17 cellular contexts compared by ENCODE assay signal in the genomic region with DNA sequence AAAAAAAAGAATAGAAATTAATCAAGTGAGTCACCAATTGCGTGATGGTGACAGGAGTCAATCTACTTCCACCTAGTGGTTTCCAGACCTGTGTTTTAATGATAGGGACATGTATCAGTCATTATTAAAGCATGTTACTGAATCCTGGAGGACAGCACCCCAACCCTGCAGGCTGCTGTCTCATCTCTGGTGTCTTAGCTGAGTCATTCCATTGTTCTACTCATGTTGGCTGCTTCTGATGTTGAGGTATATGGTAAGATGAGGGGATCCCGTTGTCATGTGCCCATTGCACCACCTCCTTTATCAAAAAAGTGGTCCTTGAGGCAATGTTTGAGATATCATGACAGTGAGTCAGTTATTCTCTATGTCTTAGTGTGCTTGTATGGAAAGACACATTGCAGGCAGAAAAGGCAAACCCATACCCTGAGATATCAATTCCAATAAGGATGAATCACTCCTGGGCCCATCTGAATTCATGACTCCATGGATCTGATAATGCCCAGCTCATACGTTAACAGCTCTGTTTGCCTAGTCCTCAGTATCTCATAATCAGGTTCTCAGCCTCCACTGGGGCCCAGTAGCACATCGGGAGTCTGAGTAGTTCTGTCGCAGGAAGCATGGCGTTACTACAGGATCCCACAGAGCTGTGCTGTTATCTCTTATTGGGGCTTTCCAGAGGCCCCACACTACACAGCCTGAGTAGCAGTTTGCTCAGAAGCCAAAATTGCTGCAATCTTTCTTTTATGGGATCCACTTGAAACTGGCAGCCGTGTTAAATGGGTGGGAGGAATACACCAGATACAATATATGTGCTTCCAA. TPM values are rescaled to one million over a fixed set of nuclear protein-coding genes. Genes with fewer than 3 reads are reported as not detected.
DNase-seq lines count a peak whose midpoint lies in the region; ATAC-seq and TF ChIP-seq lines count a peak whose summit lies in the region.
"Had no signal": no experiment of that assay in that cellular context is flagged by ENCODE, and none has a peak within 500 bp of the region (broad histone marks: within the 10 kb centered on the region; RNA-seq: fewer than 3 reads in every experiment).

No MANE protein-coding gene starts in this region.

- H4K20me1 ChIP-seq in PC-3 (ENCODE audit: low read length) (no peaks in the 10 kb centered on the region), osteoblast (ENCODE audit: insufficient read depth, low read length) (no peaks in the 10 kb centered on the region)
- H4K20me1 ChIP-seq: BLaER1 treated with 17β-estradiol and CSF1 and Interleukin-3, amounts not matched to agents 10 nM and 100 nM had no signal

- peak; percentile 20 for DNase-seq in stimulated activated CD4-positive, alpha-beta T cell treated with anti-CD3 and anti-CD28 coated beads, Interleukin-4, amount 100 ng/mL, for 24 hours
- no peak for DNase-seq in stimulated activated CD4-positive, alpha-beta T cell treated with anti-CD3 and anti-CD28 coated beads, Interleukin-2, amount 100 ng/mL, for 48 hours
- peak; percentile 91 for DNase-seq in PC-3
- DNase-seq in epithelial cell of prostate (ENCODE audit: low read depth, low spot score) = peak; percentile 44
- DNase-seq in osteoblast (ENCODE audit: insufficient read length, low spot score, missing footprints) = no peak
- no peak for DNase-seq in NCI-H526 treated with DMSO at 0.1 percent for 48 hours (lab: John Stamatoyannopoulos, UW)
- DNase-seq in NCI-H1436 (lab: John Stamatoyannopoulos, UW) = no peak
- DNase-seq: activated CD4-positive, alpha-beta T cell treated with anti-CD3 and anti-CD28 coated beads, Interleukin-2, amount 50 U/mL, for 4 hours; caudate nucleus; effector memory CD8-positive, alpha-beta T cell; foreskin melanocyte; GOT3; NCI-H82; SHP77; stimulated activated naive B cell treated with anti-CD40 and anti-IgM and Interleukin-4, amounts not matched to agents 10 μg/mL and 1 μg/mL and 100 μg/mL, for 72 hours had no signal

- CTCF ChIA-PET in PC-3 (lab: Charles Lee) = no interaction called here

- peak overlapping the region; percentile 25; the same call in 1 of the 2 replicates for H3K9ac ChIP-seq in PC-3 (ENCODE audit: low read length)
- H3K9ac ChIP-seq: BLaER1 treated with 17β-estradiol and CSF1 and Interleukin-3, amounts not matched to agents 10 nM and 100 nM had no signal

- peak; percentile 71 for ATAC-seq in PC-3
- ATAC-seq: effector memory CD8-positive, alpha-beta T cell had no signal

- H3K79me2 ChIP-seq in PC-3 (ENCODE audit: low read length) (no peaks in the 10 kb centered on the region), osteoblast (ENCODE audit: insufficient read depth, low read length) (no peaks in the 10 kb centered on the region)

- H2AFZ ChIP-seq in PC-3 (ENCODE audit: low read length) (no peak overlapping the region), osteoblast (ENCODE audit: low read length) (no peak overlapping the region)

- peaks cover 13% of the 10 kb centered on the region for H3F3A ChIP-seq in PC-3 (ENCODE audit: low read length, unreplicated experiment)

- H3K4me2 ChIP-seq in PC-3 (ENCODE audit: low read length) (peak overlapping the region; percentile 17), osteoblast (ENCODE audit: insufficient read depth, low read length) (no peak overlapping the region)
- H3K4me2 ChIP-seq: BLaER1 treated with 17β-estradiol and CSF1 and Interleukin-3, amounts not matched to agents 10 nM and 100 nM had no signal

- H3K9me3 ChIP-seq in PC-3 (ENCODE audit: low read length) (no peaks in the 10 kb centered on the region), osteoblast (ENCODE audit: low read depth, low read length) (no peaks in the 10 kb centered on the region)
- H3K9me3 ChIP-seq: BLaER1 treated with 17β-estradiol and CSF1 and Interleukin-3, amounts not matched to agents 10 nM and 100 nM had no signal

- 0 out of 2 replicates have a peak, but pooled peaks cover 8% of the 10 kb centered on the region for H3K9me2 ChIP-seq in PC-3 (replicated peaks; ENCODE audit: low read length)

- H3K27me3 ChIP-seq in PC-3 (ENCODE audit: low read length) = no peaks in the 10 kb centered on the region
- no peaks in the 10 kb centered on the region for H3K27me3 ChIP-seq in osteoblast (ENCODE audit: insufficient read depth, low read length)
- H3K27me3 ChIP-seq: BLaER1 treated with 17β-estradiol and CSF1 and Interleukin-3, amounts not matched to agents 10 nM and 100 nM had no signal

- TF ChIP-seq CTCF in PC-3 (conservative IDR thresholded peaks at IDR 0.05; ENCODE audit: low read depth, low read length) (0 out of 2 replicates have a peak, but pooled peaks have one; percentile 13), osteoblast (IDR thresholded peaks at IDR 0.05; ENCODE audit: extremely low read depth, low read depth, low read length) (no peak)

- H3K4me3 ChIP-seq in PC-3 (ENCODE audit: low read length) (no peak overlapping the region), osteoblast (ENCODE audit: insufficient read depth, low read length) (no peak overlapping the region)
- H3K4me3 ChIP-seq: BLaER1 treated with 17β-estradiol and CSF1 and Interleukin-3, amounts not matched to agents 10 nM and 100 nM; lung had no signal

- intact Hi-C loops in PC-3 (cut with micrococcal nuclease) = no loop called here

- H3K4me1 ChIP-seq in PC-3 (ENCODE audit: insufficient read depth, low read length) (peaks cover 25% of the 10 kb centered on the region), osteoblast (ENCODE audit: insufficient read depth, low read length) (no peaks in the 10 kb centered on the region)
- H3K4me1 ChIP-seq: BLaER1 treated with 17β-estradiol and CSF1 and Interleukin-3, amounts not matched to agents 10 nM and 100 nM had no signal

- BruUV-seq in PC-3 (replicated peaks; lab: Mats Ljungman, UMichigan) = no TSS peak

- peak overlapping the region; percentile 81 for H3K27ac ChIP-seq in PC-3 (ENCODE audit: low read length)
- H3K27ac ChIP-seq in epithelial cell of prostate = peak overlapping the region; percentile 52
- H3K27ac ChIP-seq in osteoblast (ENCODE audit: low read depth, low read length) = no peak overlapping the region
- H3K27ac ChIP-seq: BLaER1 treated with 17β-estradiol and CSF1 and Interleukin-3, amounts not matched to agents 10 nM and 100 nM had no signal

- peaks cover 7% of the 10 kb centered on the region for H3K36me3 ChIP-seq in PC-3 (ENCODE audit: low read depth, low read length)
- H3K36me3 ChIP-seq in osteoblast (ENCODE audit: insufficient read depth, low read length) = peaks cover 3% of the 10 kb centered on the region

- POLR2A ChIA-PET in PC-3 (lab: Charles Lee; ENCODE audit: unreplicated experiment) = interaction anchor here (0.5 kb wide), 1 partner anchor 202 kb away, joined by 22 read pairs; the partner anchor contains the start of gene TMEM267

RNA-seq across cellular contexts. Expression of gene HMGCS1, which starts 31.2 kb away (rescaled TPM):
- 31.4 and 39.7 TPM in 2 replicates for total RNA-seq in PC-3 (2014; rRNA removed)
- total RNA-seq in osteoblast = 222 and 277 TPM in 2 replicates

Comparison
In these comparisons a context has a peak if more than half of its experiments do, and no peak if none do; other contexts are left out.
1. DNase-seq: peak in stimulated activated CD4-positive, alpha-beta T cell treated with anti-CD3 and anti-CD28 coated beads, Interleukin-4, amount 100 ng/mL, for 24 hours (single experiment), PC-3 (single experiment) and epithelial cell of prostate (single experiment); none in stimulated activated CD4-positive, alpha-beta T cell treated with anti-CD3 and anti-CD28 coated beads, Interleukin-2, amount 100 ng/mL, for 48 hours (0 of 2), osteoblast (single experiment), NCI-H526 treated with DMSO at 0.1 percent for 48 hours (single experiment) and NCI-H1436 (single experiment).